Comparison of ENCODE assay signal across 1 cellular context in the genomic region with DNA sequence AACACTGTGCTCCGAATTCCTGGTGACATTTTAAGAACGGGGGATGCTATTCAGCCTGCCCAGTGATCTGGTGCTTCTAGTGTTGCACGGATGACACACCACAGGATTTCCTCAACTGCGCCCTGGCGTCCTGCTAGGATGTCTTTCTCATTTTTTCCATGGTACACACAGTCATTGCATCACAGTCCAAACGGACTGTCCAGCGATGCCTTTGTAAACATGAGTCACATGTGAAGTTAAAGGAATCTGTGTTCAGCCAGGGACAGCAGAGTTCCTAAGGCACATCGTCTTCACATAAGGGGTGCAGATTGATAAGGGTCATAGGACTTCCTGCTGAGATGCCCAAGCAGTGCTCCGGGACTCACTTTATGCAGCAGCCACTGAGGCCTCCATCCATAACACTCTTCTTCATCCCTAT.
TF ChIP-seq lines count a peak whose summit lies in the region.

No MANE protein-coding gene starts in this region.

TF ChIP-seq in HCT116, 20 proteins besides CTCF, POLR2A, EP300 and RAD21 (continued from another document):
- TF ChIP-seq, protein P1, sequence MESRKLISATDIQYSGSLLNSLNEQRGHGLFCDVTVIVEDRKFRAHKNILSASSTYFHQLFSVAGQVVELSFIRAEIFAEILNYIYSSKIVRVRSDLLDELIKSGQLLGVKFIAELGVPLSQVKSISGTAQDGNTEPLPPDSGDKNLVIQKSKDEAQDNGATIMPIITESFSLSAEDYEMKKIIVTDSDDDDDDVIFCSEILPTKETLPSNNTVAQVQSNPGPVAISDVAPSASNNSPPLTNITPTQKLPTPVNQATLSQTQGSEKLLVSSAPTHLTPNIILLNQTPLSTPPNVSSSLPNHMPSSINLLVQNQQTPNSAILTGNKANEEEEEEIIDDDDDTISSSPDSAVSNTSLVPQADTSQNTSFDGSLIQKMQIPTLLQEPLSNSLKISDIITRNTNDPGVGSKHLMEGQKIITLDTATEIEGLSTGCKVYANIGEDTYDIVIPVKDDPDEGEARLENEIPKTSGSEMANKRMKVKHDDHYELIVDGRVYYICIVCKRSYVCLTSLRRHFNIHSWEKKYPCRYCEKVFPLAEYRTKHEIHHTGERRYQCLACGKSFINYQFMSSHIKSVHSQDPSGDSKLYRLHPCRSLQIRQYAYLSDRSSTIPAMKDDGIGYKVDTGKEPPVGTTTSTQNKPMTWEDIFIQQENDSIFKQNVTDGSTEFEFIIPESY (IDR thresholded peaks at IDR 0.05; ENCODE audit: extremely low read depth, insufficient replicate concordance, low read length) = no peak
- TF ChIP-seq SIN3A (IDR thresholded peaks at IDR 0.05; ENCODE audit: low read depth) (no peak), MAX (IDR thresholded peaks at IDR 0.05) (no peak; the same call in 1 of the 2 replicates), TCF7L2 (IDR thresholded peaks at IDR 0.05; ENCODE audit: borderline replicate concordance, extremely low read depth, insufficient read depth, insufficient read length) (no peak), FOSL1 (IDR thresholded peaks at IDR 0.05; ENCODE audit: low read depth) (peak; percentile 54; the same call in 1 of the 2 replicates), SRF (IDR thresholded peaks at IDR 0.05; ENCODE audit: low read depth) (no peak), JUND (IDR thresholded peaks at IDR 0.05) (peak; percentile 65), CBX3 (IDR thresholded peaks at IDR 0.05; ENCODE audit: low read depth) (no peak), EZH2 (IDR thresholded peaks at IDR 0.05) (no peak), YY1 (IDR thresholded peaks at IDR 0.05; ENCODE audit: extremely low read depth, insufficient replicate concordance, low read depth, low read length) (no peak)
TF ChIP-seq in HCT116: peak in this region for 4.
